Comparison of ENCODE assay signal across 12 cellular contexts in genomic region chr3:165339753-165340152, GRCh38.
DNase-seq lines count a peak whose midpoint lies in the region; ATAC-seq and TF ChIP-seq lines count a peak whose summit lies in the region.
"Had no signal": no experiment of that assay in that cellular context is flagged by ENCODE, and none has a peak within 500 bp of the region (broad histone marks: within the 10 kb centered on the region; RNA-seq: fewer than 3 reads in every experiment).

No MANE protein-coding gene starts in this region.

- no peak overlapping the region for H3K27ac Mint-ChIP-seq in activated CD8-positive, alpha-beta memory T cell treated with anti-CD3 and anti-CD28 coated beads, Interleukin-2, amount 10 ng/mL, durations not matched to agents 7 days and 5 days
- no peak overlapping the region for H3K27ac Mint-ChIP-seq in activated CD4-positive, alpha-beta memory T cell treated with anti-CD3 and anti-CD28 coated beads, Interleukin-2, amount 10 ng/mL, durations not matched to agents 7 days and 5 days
- H3K27ac Mint-ChIP-seq: stimulated activated memory B cell treated with anti-CD40 and anti-IgM and Interleukin-4, amounts not matched to agents 10 μg/mL and 1 μg/mL and 100 μg/mL, for 72 hours had no signal

- H3K36me3 ChIP-seq in A673 (ENCODE audit: insufficient read depth, low read length, poor library complexity, severe bottlenecking): no peaks in the 10 kb centered on the region
- no peaks in the 10 kb centered on the region for H3K36me3 ChIP-seq in PC-9 (ENCODE audit: low read depth)

- no peaks in the 10 kb centered on the region for H3K36me3 Mint-ChIP-seq in activated CD8-positive, alpha-beta memory T cell treated with anti-CD3 and anti-CD28 coated beads, Interleukin-2, amount 10 ng/mL, durations not matched to agents 7 days and 5 days
- no peaks in the 10 kb centered on the region for H3K36me3 Mint-ChIP-seq in activated CD4-positive, alpha-beta memory T cell treated with anti-CD3 and anti-CD28 coated beads, Interleukin-2, amount 10 ng/mL, durations not matched to agents 7 days and 5 days (ENCODE audit: low read depth)
- H3K36me3 Mint-ChIP-seq: stimulated activated memory B cell treated with anti-CD40 and anti-IgM and Interleukin-4, amounts not matched to agents 10 μg/mL and 1 μg/mL and 100 μg/mL, for 72 hours had no signal

- POLR2A ChIA-PET in A673 (lab: Charles Lee; ENCODE audit: low non-redundant PET) (no interaction called here), PC-9 (lab: Charles Lee; ENCODE audit: unreplicated experiment) (interaction anchor here (0.6 kb wide), 1 partner anchor 935 kb away, joined by 3 read pairs; no protein-coding TSS in a partner anchor), HEK293T (lab: Yijun Ruan, JAX) (no interaction called here)
- POLR2A ChIA-PET in activated CD4-positive, alpha-beta memory T cell treated with anti-CD3 and anti-CD28 coated beads, Interleukin-2, amount 10 ng/mL, durations not matched to agents 7 days and 5 days (lab: Charles Lee): no interaction called here

- H3K9me3 Mint-ChIP-seq in activated CD8-positive, alpha-beta memory T cell treated with anti-CD3 and anti-CD28 coated beads, Interleukin-2, amount 10 ng/mL, durations not matched to agents 7 days and 5 days (ENCODE audit: low read depth): peaks cover 3% of the 10 kb centered on the region
- H3K9me3 Mint-ChIP-seq in activated CD4-positive, alpha-beta memory T cell treated with anti-CD3 and anti-CD28 coated beads, Interleukin-2, amount 10 ng/mL, durations not matched to agents 7 days and 5 days: peaks cover 5% of the 10 kb centered on the region
- H3K9me3 Mint-ChIP-seq: stimulated activated memory B cell treated with anti-CD40 and anti-IgM and Interleukin-4, amounts not matched to agents 10 μg/mL and 1 μg/mL and 100 μg/mL, for 72 hours had no signal

- no peak overlapping the region for H3K4me3 Mint-ChIP-seq in activated CD8-positive, alpha-beta memory T cell treated with anti-CD3 and anti-CD28 coated beads, Interleukin-2, amount 10 ng/mL, durations not matched to agents 7 days and 5 days
- H3K4me3 Mint-ChIP-seq in activated CD4-positive, alpha-beta memory T cell treated with anti-CD3 and anti-CD28 coated beads, Interleukin-2, amount 10 ng/mL, durations not matched to agents 7 days and 5 days: no peak overlapping the region
- H3K4me3 Mint-ChIP-seq: stimulated activated memory B cell treated with anti-CD40 and anti-IgM and Interleukin-4, amounts not matched to agents 10 μg/mL and 1 μg/mL and 100 μg/mL, for 72 hours had no signal

- no peaks in the 10 kb centered on the region for H3K79me2 ChIP-seq in PC-9 (ENCODE audit: low read depth)

- DNase-seq in A673 (ENCODE audit: low spot score) (peak; percentile 7), GM03348 (ENCODE audit: low spot score) (peak; percentile 3), PC-9 (no peak), foreskin keratinocyte (peak; percentile 9 to 25), HEK293T (ENCODE audit: extremely low spot score) (no peak)
- DNase-seq in activated CD8-positive, alpha-beta memory T cell treated with anti-CD3 and anti-CD28 coated beads, Interleukin-2, amount 10 ng/mL, durations not matched to agents 7 days and 5 days: no peak
- DNase-seq in activated CD4-positive, alpha-beta memory T cell treated with anti-CD3 and anti-CD28 coated beads, Interleukin-2, amount 10 ng/mL, durations not matched to agents 7 days and 5 days: no peak
- DNase-seq: activated gamma-delta T cell, T-helper 9 cell had no signal

- H3K4me1 Mint-ChIP-seq in activated CD8-positive, alpha-beta memory T cell treated with anti-CD3 and anti-CD28 coated beads, Interleukin-2, amount 10 ng/mL, durations not matched to agents 7 days and 5 days: no peaks in the 10 kb centered on the region
- H3K4me1 Mint-ChIP-seq in activated CD4-positive, alpha-beta memory T cell treated with anti-CD3 and anti-CD28 coated beads, Interleukin-2, amount 10 ng/mL, durations not matched to agents 7 days and 5 days: no peaks in the 10 kb centered on the region
- H3K4me1 Mint-ChIP-seq: stimulated activated memory B cell treated with anti-CD40 and anti-IgM and Interleukin-4, amounts not matched to agents 10 μg/mL and 1 μg/mL and 100 μg/mL, for 72 hours had no signal

- no peak overlapping the region for H3K4me3 ChIP-seq in A673 (ENCODE audit: low read depth, low read length, poor library complexity, severe bottlenecking)
- H3K4me3 ChIP-seq in PC-9: no peak overlapping the region
- H3K4me3 ChIP-seq: skin epidermis had no signal

- H3K4me1 ChIP-seq in A673 (ENCODE audit: insufficient read depth, low read length, poor library complexity, severe bottlenecking) (no peaks in the 10 kb centered on the region), PC-9 (replicated peaks; ENCODE audit: insufficient read depth) (no peaks in the 10 kb centered on the region), foreskin keratinocyte (no peaks in the 10 kb centered on the region)

- H2AFZ ChIP-seq in PC-9: no peak overlapping the region

- peak; percentile 44; the same call in 1 of the 2 replicates for TF ChIP-seq CTCF in A673 (conservative IDR thresholded peaks at IDR 0.05; ENCODE audit: low read depth, low read length)
- TF ChIP-seq CTCF in PC-9 (conservative IDR thresholded peaks at IDR 0.05): peak; percentile 64
- TF ChIP-seq CTCF in foreskin keratinocyte (conservative IDR thresholded peaks at IDR 0.05): peak; percentile 78

- CTCF ChIA-PET in A673 (lab: Charles Lee) (no interaction called here), PC-9 (lab: Charles Lee) (interaction anchor here (0.9 kb wide), 1 partner anchor 15 kb away, joined by 4 read pairs; no protein-coding TSS in a partner anchor), HEK293T (lab: Yijun Ruan, JAX) (interaction anchor here (0.6 kb wide), 1 partner anchor 538 kb away, joined by 4 read pairs; no protein-coding TSS in a partner anchor)
- CTCF ChIA-PET in activated CD8-positive, alpha-beta memory T cell treated with anti-CD3 and anti-CD28 coated beads, Interleukin-2, amount 10 ng/mL, durations not matched to agents 7 days and 5 days (lab: Charles Lee): no interaction called here
- CTCF ChIA-PET in activated CD4-positive, alpha-beta memory T cell treated with anti-CD3 and anti-CD28 coated beads, Interleukin-2, amount 10 ng/mL, durations not matched to agents 7 days and 5 days (lab: Charles Lee): no interaction called here

- no TSS peak for BruUV-seq in A673 (replicated peaks; lab: Mats Ljungman, UMichigan)
- no TSS peak for BruUV-seq in PC-9 (replicated peaks; lab: Mats Ljungman, UMichigan)

- no peaks in the 10 kb centered on the region for H4K20me1 ChIP-seq in PC-9 (ENCODE audit: insufficient read depth)

- H3K27me3 ChIP-seq in A673 (replicated peaks; ENCODE audit: insufficient read depth, low read depth, low read length, poor library complexity) (no peaks in the 10 kb centered on the region), PC-9 (ENCODE audit: insufficient read depth, low read depth) (no peaks in the 10 kb centered on the region), foreskin keratinocyte (no peaks in the 10 kb centered on the region)

- no peaks in the 10 kb centered on the region for H3F3A ChIP-seq in PC-9 (ENCODE audit: insufficient read depth, low read depth)

- no peaks in the 10 kb centered on the region for H3K9me3 ChIP-seq in A673 (ENCODE audit: low read depth, low read length, poor library complexity, severe bottlenecking)
- no peaks in the 10 kb centered on the region for H3K9me3 ChIP-seq in PC-9 (ENCODE audit: insufficient read depth, low read depth)

- H3K27ac ChIP-seq in A673 (ENCODE audit: low read depth, low read length, poor library complexity, severe bottlenecking) (no peak overlapping the region), PC-9 (no peak overlapping the region), foreskin keratinocyte (no peak overlapping the region)
- H3K27ac ChIP-seq: skin epidermis had no signal

- ATAC-seq in foreskin keratinocyte (peak; percentile 73), GM21717 (IDR thresholded peaks at IDR 0.05; ENCODE audit: unreplicated experiment) (no peak)
- no peak for ATAC-seq in activated CD8-positive, alpha-beta memory T cell treated with anti-CD3 and anti-CD28 coated beads, Interleukin-2, amount 10 ng/mL, durations not matched to agents 7 days and 5 days
- ATAC-seq: stimulated activated memory B cell treated with anti-CD40 and anti-IgM and Interleukin-4, amounts not matched to agents 10 μg/mL and 1 μg/mL and 100 μg/mL, for 72 hours had no signal

- H3K27me3 Mint-ChIP-seq in activated CD8-positive, alpha-beta memory T cell treated with anti-CD3 and anti-CD28 coated beads, Interleukin-2, amount 10 ng/mL, durations not matched to agents 7 days and 5 days: no peaks in the 10 kb centered on the region
- H3K27me3 Mint-ChIP-seq in activated CD4-positive, alpha-beta memory T cell treated with anti-CD3 and anti-CD28 coated beads, Interleukin-2, amount 10 ng/mL, durations not matched to agents 7 days and 5 days: no peaks in the 10 kb centered on the region
- H3K27me3 Mint-ChIP-seq: stimulated activated memory B cell treated with anti-CD40 and anti-IgM and Interleukin-4, amounts not matched to agents 10 μg/mL and 1 μg/mL and 100 μg/mL, for 72 hours had no signal

- intact Hi-C loops in A673 (cut with micrococcal nuclease; ENCODE audit: unreplicated experiment) (no loop called here), PC-9 (cut with micrococcal nuclease; ENCODE audit: unreplicated experiment) (loop anchor here (2.0 to 10.0 kb wide), 3 partner anchors 515 to 1693 kb away; no protein-coding TSS in a partner anchor)

- no peak overlapping the region for H3K4me2 ChIP-seq in PC-9

- H3K9me2 ChIP-seq in PC-9 (ENCODE audit: insufficient read depth): no peaks in the 10 kb centered on the region

TF ChIP-seq in HEK293T, 16 proteins besides CTCF, POLR2A, EP300 and RAD21 (continues in another document):
- TF ChIP-seq L3MBTL2 (conservative IDR thresholded peaks at IDR 0.05) (no peak), ZNF384 (IDR thresholded peaks at IDR 0.05) (no peak), FOXA1 (IDR thresholded peaks at IDR 0.05) (no peak), SUZ12 (IDR thresholded peaks at IDR 0.05) (no peak), BHLHE40 (IDR thresholded peaks at IDR 0.05; ENCODE audit: borderline replicate concordance) (no peak), LEF1 (IDR thresholded peaks at IDR 0.05; ENCODE audit: borderline replicate concordance) (no peak), SP1 (IDR thresholded peaks at IDR 0.05) (no peak), ELF4 (IDR thresholded peaks at IDR 0.05) (no peak), TARDBP (IDR thresholded peaks at IDR 0.05) (no peak), ARNT (IDR thresholded peaks at IDR 0.05) (no peak), NFRKB (IDR thresholded peaks at IDR 0.05) (no peak)
- TF ChIP-seq, protein P1, sequence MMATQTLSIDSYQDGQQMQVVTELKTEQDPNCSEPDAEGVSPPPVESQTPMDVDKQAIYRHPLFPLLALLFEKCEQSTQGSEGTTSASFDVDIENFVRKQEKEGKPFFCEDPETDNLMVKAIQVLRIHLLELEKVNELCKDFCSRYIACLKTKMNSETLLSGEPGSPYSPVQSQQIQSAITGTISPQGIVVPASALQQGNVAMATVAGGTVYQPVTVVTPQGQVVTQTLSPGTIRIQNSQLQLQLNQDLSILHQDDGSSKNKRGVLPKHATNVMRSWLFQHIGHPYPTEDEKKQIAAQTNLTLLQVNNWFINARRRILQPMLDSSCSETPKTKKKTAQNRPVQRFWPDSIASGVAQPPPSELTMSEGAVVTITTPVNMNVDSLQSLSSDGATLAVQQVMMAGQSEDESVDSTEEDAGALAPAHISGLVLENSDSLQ (IDR thresholded peaks at IDR 0.05): no peak

Comparison
In these comparisons a context has a peak if more than half of its experiments do, and no peak if none do; other contexts are left out.
1. DNase-seq: peak in A673 (single experiment), GM03348 (single experiment) and foreskin keratinocyte (2 of 2); none in PC-9 (0 of 2), activated CD8-positive, alpha-beta memory T cell treated with anti-CD3 and anti-CD28 coated beads, Interleukin-2, amount 10 ng/mL, durations not matched to agents 7 days and 5 days (single experiment), HEK293T (single experiment) and activated CD4-positive, alpha-beta memory T cell treated with anti-CD3 and anti-CD28 coated beads, Interleukin-2, amount 10 ng/mL, durations not matched to agents 7 days and 5 days (single experiment).
2. CTCF ChIA-PET loops: an anchor here in PC-9 (0.9 kb wide) and HEK293T (0.6 kb wide); none called in A673, activated CD8-positive, alpha-beta memory T cell treated with anti-CD3 and anti-CD28 coated beads, Interleukin-2, amount 10 ng/mL, durations not matched to agents 7 days and 5 days and activated CD4-positive, alpha-beta memory T cell treated with anti-CD3 and anti-CD28 coated beads, Interleukin-2, amount 10 ng/mL, durations not matched to agents 7 days and 5 days.
3. Peak in every context shown above with its lines, with median percentiles within 50 percentile points of each other: CTCF ChIP-seq.